In genomic region chr18:80253236-80253635, GRCh38 we compare ENCODE assay signal across 18 cellular contexts.
"Had no signal": no experiment of that assay in that cellular context is flagged by ENCODE, and none has a peak within 500 bp of the region (broad histone marks: within the 10 kb centered on the region; RNA-seq: fewer than 3 reads in every experiment).

No MANE protein-coding gene starts in this region.

- H3K36me3 ChIP-seq: ascending aorta had no signal

- ATAC-seq: activated CD4-positive, CD25-positive, alpha-beta regulatory T cell treated with anti-CD3 and anti-CD28 coated beads, Interleukin-2, amount 50 U/mL, for 24 hours; body of pancreas had no signal

- H3K27ac Mint-ChIP-seq: activated CD8-positive, alpha-beta T cell treated with anti-CD3 and anti-CD28 coated beads for 36 hours; activated naive CD8-positive, alpha-beta T cell treated with anti-CD3 and anti-CD28 coated beads, Interleukin-2, amount 10 ng/mL, durations not matched to agents 7 days and 5 days; activated T-helper 2 cell treated with anti-CD3 and anti-CD28 coated beads, Interferon-gamma antibody, Interleukin-2, Interleukin-4, amounts not matched to agents 10 μg/mL and 5 μg/mL and 100 μg/mL, durations not matched to agents 14 hours and 24 hours and 36 hours; T-helper 1 cell treated with Interleukin-12 subunit alpha and Interleukin-12 subunit beta and Interleukin-4 antibody, amounts not matched to agents 30 μg/mL and 1 μg/mL, for 36 hours had no signal

- H3K4me3 Mint-ChIP-seq: activated CD8-positive, alpha-beta T cell treated with anti-CD3 and anti-CD28 coated beads for 36 hours; activated naive CD8-positive, alpha-beta T cell treated with anti-CD3 and anti-CD28 coated beads, Interleukin-2, amount 10 ng/mL, durations not matched to agents 7 days and 5 days; activated T-cell treated with anti-CD3 and anti-CD28 coated beads, Interleukin-2, amount 50 U/mL, for 4 hours; T-helper 1 cell treated with Interleukin-12 subunit alpha and Interleukin-12 subunit beta and Interleukin-4 antibody, amounts not matched to agents 30 μg/mL and 1 μg/mL, for 36 hours had no signal

- H3K4me2 ChIP-seq: KMS-11, SK-N-SH had no signal

- H3K27ac ChIP-seq: ascending aorta, body of pancreas, KMS-11 had no signal

- H3K4me1 Mint-ChIP-seq: activated naive CD8-positive, alpha-beta T cell treated with anti-CD3 and anti-CD28 coated beads, Interleukin-2, amount 10 ng/mL, durations not matched to agents 7 days and 5 days had no signal

- H3K9me3 ChIP-seq: ascending aorta, body of pancreas, SK-N-SH had no signal

- H3K36me3 Mint-ChIP-seq: activated naive CD8-positive, alpha-beta T cell treated with anti-CD3 and anti-CD28 coated beads, Interleukin-2, amount 10 ng/mL, durations not matched to agents 7 days and 5 days had no signal

- H3K9me2 ChIP-seq: SK-N-SH had no signal

- H3K4me1 ChIP-seq: ascending aorta, body of pancreas had no signal

- H3K4me3 ChIP-seq: ascending aorta, body of pancreas had no signal

- H3K27me3 ChIP-seq: ascending aorta, body of pancreas had no signal

- DNase-seq: activated naive CD4-positive, alpha-beta T cell treated with anti-CD3 and anti-CD28 coated beads, Interleukin-2, amount 50 U/mL, for 16 hours; activated T-cell treated with anti-CD3 and anti-CD28 coated beads, Interleukin-2, amount 50 U/mL, for 4 hours; NCI-H1092; NCI-H1694; NCI-H2029; NCI-H345; NCI-H510A; NCI-H526 treated with DMSO at 0.1 percent for 48 hours; NCI-H82 had no signal

- H3K9me3 Mint-ChIP-seq: activated CD8-positive, alpha-beta T cell treated with anti-CD3 and anti-CD28 coated beads for 36 hours; activated naive CD8-positive, alpha-beta T cell treated with anti-CD3 and anti-CD28 coated beads, Interleukin-2, amount 10 ng/mL, durations not matched to agents 7 days and 5 days; activated T-cell treated with anti-CD3 and anti-CD28 coated beads, Interleukin-2, amount 50 U/mL, for 4 hours; activated T-helper 2 cell treated with anti-CD3 and anti-CD28 coated beads, Interferon-gamma antibody, Interleukin-2, Interleukin-4, amounts not matched to agents 10 μg/mL and 5 μg/mL and 100 μg/mL, durations not matched to agents 14 hours and 24 hours and 36 hours; T-helper 1 cell treated with Interleukin-12 subunit alpha and Interleukin-12 subunit beta and Interleukin-4 antibody, amounts not matched to agents 30 μg/mL and 1 μg/mL, for 36 hours had no signal
